8 cellular contexts compared by ENCODE assay signal in the genomic region with DNA sequence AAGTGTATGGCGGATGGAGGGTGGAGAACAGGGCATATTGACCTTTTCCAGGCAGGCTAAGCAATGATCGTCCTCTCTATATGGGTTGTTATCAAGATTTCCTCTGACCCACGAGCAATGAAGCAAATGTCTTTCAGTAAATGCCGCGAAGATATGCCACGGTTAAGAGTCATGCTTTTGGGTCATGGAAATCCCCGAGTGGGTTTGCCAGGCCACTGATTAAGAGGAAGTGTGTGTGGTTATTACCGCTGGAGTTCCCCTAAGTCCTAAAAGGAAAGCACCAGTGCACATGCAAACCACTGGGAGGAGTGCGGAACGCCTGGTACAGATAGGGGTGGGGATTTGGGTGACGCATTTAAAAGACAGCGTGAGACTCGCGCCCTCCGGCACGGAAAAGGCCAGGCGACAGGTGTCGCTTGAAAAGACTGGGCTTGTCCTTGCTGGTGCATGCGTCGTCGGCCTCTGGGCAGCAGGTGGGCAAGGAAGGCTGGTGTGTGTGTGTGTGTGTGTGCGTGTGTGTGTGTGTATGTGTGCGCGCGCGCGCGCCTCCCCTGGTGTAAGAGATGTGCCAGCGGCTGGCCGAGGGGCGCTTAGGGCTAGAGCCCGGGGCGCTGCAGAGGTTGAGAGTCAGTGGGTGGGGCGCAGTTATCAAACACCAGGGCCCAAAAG. TPM values are rescaled to one million over a fixed set of nuclear protein-coding genes. Genes with fewer than 3 reads are reported as not detected.
DNase-seq lines count a peak whose midpoint lies in the region; ATAC-seq, FAIRE-seq and TF ChIP-seq lines count a peak whose summit lies in the region.

Gene BIRC3, plus strand, starts transcription at position 386 of the 669 bp plus-strand sequence. CDS start 7,026 bp downstream, outside the sequence.

- no peaks in the 10 kb centered on the region for H3K27me3 ChIP-seq in ascending aorta

- peaks cover 0 to 5% of the 10 kb centered on the region in 2 donors for H3K4me1 ChIP-seq in ascending aorta

- DNase-seq in GM12892 (ENCODE audit: insufficient read length) (peak; percentile 52), NCI-H1436 (lab: John Stamatoyannopoulos, UW) (peak; percentile 76), ascending aorta (ENCODE audit: low spot score in 2 of 2) (peak; percentile 80 to 94), hypothalamus (lab: John Stamatoyannopoulos, UW) (peak in 41 of 51 donors; percentile 9 to 73 (median 34)), sciatic nerve (ENCODE audit: low spot score) (peak; percentile 81), inferior parietal cortex (ENCODE audit: extremely low spot score) (no peak)

- H3K36me3 ChIP-seq in ascending aorta = no peaks in the 10 kb centered on the region

- peak; percentile 99 for TF ChIP-seq POLR2A in GM12892 (IDR thresholded peaks at IDR 0.05; ENCODE audit: low read depth, low read length)

- ATAC-seq in HG02840 (IDR thresholded peaks at IDR 0.05; ENCODE audit: low FRiP score, unreplicated experiment) (peak; percentile 91), sciatic nerve (peak; percentile 96)

- TF ChIP-seq CTCF in ascending aorta (IDR thresholded peaks at IDR 0.05) = peak; percentile 34 to 36 (median 34)

- intact Hi-C loops in T-helper 2 cell treated with Interferon-gamma antibody and Interleukin-4, amounts not matched to agents 100 ng/mL and 5 ng/mL, for 36 hours (cut with micrococcal nuclease) = loop anchor here (1.0 kb wide), 6 partner anchors 11 to 243 kb away; partner anchors contain the start of genes BIRC2 and TMEM123
- intact Hi-C loops in ascending aorta (cut with DNase I) = loop anchor here (2.0 kb wide), 2 partner anchors 28 to 30 kb away; partner anchors contain the start of gene BIRC2
- intact Hi-C loops in sciatic nerve (cut with DNase I) = no loop called here

- peak within 1 kb of the TSS; percentile 54 to 76 for H3K4me3 ChIP-seq in ascending aorta

- peak within 1 kb of the TSS; percentile 61 to 68 for H3K27ac ChIP-seq in ascending aorta

- peak; percentile 100 for FAIRE-seq in GM12892 (lab: Jason Lieb, UNC)

- no peaks in the 10 kb centered on the region for H3K9me3 ChIP-seq in ascending aorta

RNA-seq across cellular contexts. Expression of gene BIRC3, which starts in this region (rescaled TPM):
- 109 TPM for polyA plus RNA-seq in GM12892 (2012; ENCODE audit: missing spikeins)
- 70.6 and 71.3 TPM in 2 replicates for total RNA-seq in T-helper 2 cell treated with Interferon-gamma antibody and Interleukin-4, amounts not matched to agents 100 ng/mL and 5 ng/mL, for 36 hours
- total RNA-seq in ascending aorta (2.8 TPM), sciatic nerve (22.3 TPM)
